ENCODE assay signal across 15 cellular contexts in genomic region chr10:110781139-110781538, GRCh38.
"Had no signal": no experiment of that assay in that cellular context is flagged by ENCODE, and none has a peak within 500 bp of the region (broad histone marks: within the 10 kb centered on the region; RNA-seq: fewer than 3 reads in every experiment).

No MANE protein-coding gene starts in this region.

- H3K27ac ChIP-seq: esophagus muscularis mucosa, testis, VCaP had no signal

- H3K27me3 ChIP-seq: esophagus muscularis mucosa, testis had no signal

- H3K9me3 Mint-ChIP-seq: central memory CD8-positive, alpha-beta T cell; nephron had no signal

- H3K9me3 ChIP-seq: esophagus muscularis mucosa, testis had no signal

- H3K4me3 ChIP-seq: esophagus muscularis mucosa, testis had no signal

- H3K4me3 Mint-ChIP-seq: activated CD4-positive, alpha-beta T cell treated with anti-CD3 and anti-CD28 coated beads for 36 hours; activated naive CD4-positive, alpha-beta T cell treated with anti-CD3 and anti-CD28 coated beads, Interleukin-2, amount 10 ng/mL, durations not matched to agents 7 days and 5 days; central memory CD8-positive, alpha-beta T cell; nephron; stimulated activated naive CD8-positive, alpha-beta T cell treated with anti-CD3 and anti-CD28 coated beads, Interleukin-15, amount 100 ng/mL, for 72 hours had no signal

- ATAC-seq: activated CD4-positive, alpha-beta T cell treated with anti-CD3 and anti-CD28 coated beads for 36 hours; stimulated activated naive CD8-positive, alpha-beta T cell treated with anti-CD3 and anti-CD28 coated beads, Interleukin-15, amount 100 ng/mL, for 72 hours had no signal

- H3K27ac Mint-ChIP-seq: activated CD4-positive, alpha-beta T cell treated with anti-CD3 and anti-CD28 coated beads for 36 hours; activated naive CD4-positive, alpha-beta T cell treated with anti-CD3 and anti-CD28 coated beads, Interleukin-2, amount 10 ng/mL, durations not matched to agents 7 days and 5 days; activated T-helper 2 cell treated with anti-CD3 and anti-CD28 coated beads, Interferon-gamma antibody, Interleukin-2, Interleukin-4, amounts not matched to agents 10 μg/mL and 5 μg/mL and 100 μg/mL, durations not matched to agents 14 hours and 24 hours and 36 hours; nephron; stimulated activated naive CD8-positive, alpha-beta T cell treated with anti-CD3 and anti-CD28 coated beads, Interleukin-15, amount 100 ng/mL, for 72 hours had no signal

- DNase-seq: activated CD4-positive, alpha-beta T cell treated with anti-CD3 and anti-CD28 coated beads for 36 hours; activated naive CD4-positive, alpha-beta T cell treated with anti-CD3 and anti-CD28 coated beads, Interleukin-2, amount 10 ng/mL, durations not matched to agents 7 days and 5 days; activated T-cell treated with anti-CD3 and anti-CD28 coated beads for 4 hours; glutamatergic neuron; left cardiac atrium; stimulated activated CD4-positive, alpha-beta T cell treated with anti-CD3 and anti-CD28 coated beads, Interleukin-4, amount 100 ng/mL, for 1 hour; stimulated activated CD8-positive, alpha-beta memory T cell treated with anti-CD3 and anti-CD28 coated beads, Interleukin-4, amount 100 ng/mL, for 48 hours; stimulated activated naive CD8-positive, alpha-beta T cell treated with anti-CD3 and anti-CD28 coated beads, Interleukin-15, amount 100 ng/mL, for 72 hours; T1000; testis had no signal

- H3K27me3 Mint-ChIP-seq: activated CD4-positive, alpha-beta T cell treated with anti-CD3 and anti-CD28 coated beads for 36 hours; central memory CD8-positive, alpha-beta T cell; stimulated activated naive CD8-positive, alpha-beta T cell treated with anti-CD3 and anti-CD28 coated beads, Interleukin-15, amount 100 ng/mL, for 72 hours had no signal
